Comparison of ENCODE assay signal across 11 cellular contexts in the genomic region with DNA sequence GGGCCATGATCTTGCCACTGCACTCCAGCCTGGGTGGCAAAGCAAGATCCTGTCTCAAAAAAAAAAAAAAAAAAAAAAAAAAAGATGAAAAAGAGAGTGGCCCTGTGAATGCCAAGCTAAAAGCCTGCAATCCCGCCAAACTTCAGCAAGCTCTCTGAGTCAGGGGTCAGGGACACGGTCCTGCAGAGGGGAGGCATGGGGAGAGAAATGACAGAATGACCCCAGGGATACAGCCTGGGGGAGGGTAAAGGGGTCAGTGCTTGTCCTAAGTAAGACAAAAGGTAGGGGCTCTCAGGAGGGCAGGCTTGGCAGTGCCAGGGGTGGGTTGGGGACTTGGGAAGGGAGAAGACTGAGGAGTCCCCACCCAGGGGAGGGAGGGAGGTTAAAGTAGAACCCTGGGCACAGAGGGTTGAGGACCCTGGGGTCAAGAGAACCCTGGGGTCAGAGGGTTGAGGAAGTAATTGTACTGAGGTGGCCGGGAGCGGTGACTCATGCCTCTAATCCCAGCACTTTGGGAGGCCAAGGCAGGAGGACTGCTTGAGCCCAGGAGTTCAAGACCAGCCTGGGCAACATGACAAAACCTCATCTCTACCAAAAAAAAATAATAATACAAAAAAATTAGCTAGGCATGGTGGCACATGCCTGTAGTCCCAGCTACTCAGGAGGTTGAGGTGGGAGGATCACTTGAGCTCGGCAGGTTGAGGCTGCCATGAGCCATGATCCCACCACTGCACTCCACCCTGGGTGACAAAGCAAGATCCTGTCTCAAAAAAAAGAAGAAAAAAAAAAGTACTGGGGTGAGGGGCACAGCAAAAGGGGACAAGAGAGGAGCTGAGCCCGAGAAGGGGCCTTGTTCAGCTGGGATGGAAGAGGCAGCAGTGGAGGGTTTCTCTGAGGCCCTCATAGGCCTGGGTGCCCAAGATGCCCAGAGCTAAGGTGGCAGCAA. TPM values are rescaled to one million over a fixed set of nuclear protein-coding genes. Genes with fewer than 3 reads are reported as not detected.
DNase-seq lines count a peak whose midpoint lies in the region; ATAC-seq, FAIRE-seq and TF ChIP-seq lines count a peak whose summit lies in the region.
"Had no signal": no experiment of that assay in that cellular context is flagged by ENCODE, and none has a peak within 500 bp of the region (broad histone marks: within the 10 kb centered on the region; RNA-seq: fewer than 3 reads in every experiment).

No MANE protein-coding gene starts in this region.

- H3K79me2 ChIP-seq in mammary epithelial cell (ENCODE audit: insufficient read depth, low read length) (no peaks in the 10 kb centered on the region), neural progenitor cell (ENCODE audit: low read depth) (no peaks in the 10 kb centered on the region)

- H3K9ac ChIP-seq in mammary epithelial cell (ENCODE audit: insufficient read depth, low read length) (no peak overlapping the region), neural progenitor cell (no peak overlapping the region)

- ATAC-seq in effector memory CD8-positive, alpha-beta T cell (replicated peaks) = no peak
- ATAC-seq in HG03095 (IDR thresholded peaks at IDR 0.05; ENCODE audit: unreplicated experiment) = no peak
- ATAC-seq: activated T-helper 17 cell treated with anti-CD3 and anti-CD28 coated beads, Interleukin-2, amount 50 U/mL, for 72 hours had no signal

- H3K4me1 ChIP-seq in breast epithelium = peaks cover 23 to 44% of the 10 kb centered on the region in 2 donors
- H3K4me1 ChIP-seq in mammary epithelial cell (ENCODE audit: insufficient read depth, low read length) = peaks cover 35% of the 10 kb centered on the region
- peaks cover 57% of the 10 kb centered on the region for H3K4me1 ChIP-seq in neural progenitor cell
- H3K4me1 ChIP-seq in urinary bladder (ENCODE audit: insufficient read depth) = peaks cover 2% of the 10 kb centered on the region

- H3K27ac ChIP-seq in breast epithelium (peak overlapping the region; percentile 94 to 100), mammary epithelial cell (ENCODE audit: insufficient read depth, low read depth, low read length) (no peak overlapping the region), neural progenitor cell (peak overlapping the region; percentile 90), urinary bladder (ENCODE audit: low read depth) (peak overlapping the region; percentile 35)

- FAIRE-seq in HTR-8/SVneo (lab: Jason Lieb, UNC) = no peak
- FAIRE-seq: endothelial cell of umbilical vein had no signal

- H3K36me3 ChIP-seq in breast epithelium = no peaks in the 10 kb centered on the region
- H3K36me3 ChIP-seq in mammary epithelial cell (ENCODE audit: insufficient read depth, low read length) = no peaks in the 10 kb centered on the region
- no peaks in the 10 kb centered on the region for H3K36me3 ChIP-seq in neural progenitor cell
- no peaks in the 10 kb centered on the region for H3K36me3 ChIP-seq in urinary bladder (ENCODE audit: insufficient read depth)

- H2AFZ ChIP-seq in mammary epithelial cell (ENCODE audit: low read depth, low read length) = no peak overlapping the region
- no peak overlapping the region for H2AFZ ChIP-seq in neural progenitor cell (replicated peaks)

- no peaks in the 10 kb centered on the region for H3K27me3 ChIP-seq in breast epithelium
- no peaks in the 10 kb centered on the region for H3K27me3 ChIP-seq in mammary epithelial cell (ENCODE audit: insufficient read depth, low read length)
- H3K27me3 ChIP-seq in neural progenitor cell = no peaks in the 10 kb centered on the region

- TF ChIP-seq CTCF in breast epithelium (IDR thresholded peaks at IDR 0.05) = no peak
- no peak for TF ChIP-seq CTCF in mammary epithelial cell (conservative IDR thresholded peaks at IDR 0.05 in 1 of 2, IDR thresholded peaks at IDR 0.05 in 1 of 2; ENCODE audit: extremely low read depth in 1 of 2, insufficient read depth in 1 of 2, low read depth in 1 of 2, low read length in 2 of 2)
- no peak for TF ChIP-seq CTCF in neural progenitor cell (IDR thresholded peaks at IDR 0.05)

- peak overlapping the region; percentile 31 to 55 for H3K27ac Mint-ChIP-seq in effector memory CD8-positive, alpha-beta T cell
- peak overlapping the region; percentile 94 for H3K27ac Mint-ChIP-seq in neural progenitor cell
- H3K27ac Mint-ChIP-seq: activated T-helper 17 cell treated with anti-CD3 and anti-CD28 coated beads, Interleukin-2, amount 50 U/mL, for 72 hours had no signal

- in situ Hi-C loops in mammary epithelial cell (cut with MboI; ENCODE audit: low sequenced_read_pairs in 2 of 2) = no loop called here

- no peaks in the 10 kb centered on the region for H4K20me1 ChIP-seq in mammary epithelial cell (ENCODE audit: insufficient read depth, low read length)
- H4K20me1 ChIP-seq in neural progenitor cell (ENCODE audit: low read depth) = peaks cover 8% of the 10 kb centered on the region

- dilution Hi-C loops in mammary epithelial cell (cut with HindIII; ENCODE audit: low sequenced_read_pairs) = no loop called here

- WGBS in mammary epithelial cell (ENCODE audit: low coverage, missing lambda C conversion rate) = 63% methylated on average over 6 of the region's 6 CpGs
- 51% methylated on average over 6 of the region's 6 CpGs for WGBS in urinary bladder

- H3K4me1 Mint-ChIP-seq in effector memory CD8-positive, alpha-beta T cell (ENCODE audit: low read depth in 2 of 2) = peaks cover 5 to 8% of the 10 kb centered on the region in 2 donors
- H3K4me1 Mint-ChIP-seq in neural progenitor cell = peaks cover 78% of the 10 kb centered on the region
- H3K4me1 Mint-ChIP-seq: activated T-helper 17 cell treated with anti-CD3 and anti-CD28 coated beads, Interleukin-2, amount 50 U/mL, for 72 hours had no signal

- DNase-seq in breast epithelium (ENCODE audit: low spot score in 2 of 2) (no peak), mammary epithelial cell (no peak), neural progenitor cell (ENCODE audit: low spot score) (no peak), HUDEP-2 (lab: John Stamatoyannopoulos, UW; ENCODE audit: unreplicated experiment in 76 of 76) (no peak), HTR-8/SVneo (ENCODE audit: insufficient read length, low spot score) (no peak)
- DNase-seq in effector memory CD8-positive, alpha-beta T cell = no peak

- H3K9me3 ChIP-seq in breast epithelium = no peaks in the 10 kb centered on the region
- no peaks in the 10 kb centered on the region for H3K9me3 ChIP-seq in mammary epithelial cell (replicated peaks; ENCODE audit: insufficient read depth, low read length)
- no peaks in the 10 kb centered on the region for H3K9me3 ChIP-seq in neural progenitor cell (ENCODE audit: low read depth)

- H3K9me3 Mint-ChIP-seq in effector memory CD8-positive, alpha-beta T cell = no peaks in the 10 kb centered on the region
- no peaks in the 10 kb centered on the region for H3K9me3 Mint-ChIP-seq in neural progenitor cell
- H3K9me3 Mint-ChIP-seq: activated T-helper 17 cell treated with anti-CD3 and anti-CD28 coated beads, Interleukin-2, amount 50 U/mL, for 72 hours had no signal

- H3K27me3 Mint-ChIP-seq in effector memory CD8-positive, alpha-beta T cell = no peaks in the 10 kb centered on the region
- peaks cover 10% of the 10 kb centered on the region for H3K27me3 Mint-ChIP-seq in neural progenitor cell (ENCODE audit: insufficient read depth, low read depth)
- H3K27me3 Mint-ChIP-seq: activated T-helper 17 cell treated with anti-CD3 and anti-CD28 coated beads, Interleukin-2, amount 50 U/mL, for 72 hours had no signal

- H3K4me3 Mint-ChIP-seq in effector memory CD8-positive, alpha-beta T cell = no peak overlapping the region
- H3K4me3 Mint-ChIP-seq in neural progenitor cell = peak overlapping the region; percentile 14
- H3K4me3 Mint-ChIP-seq: activated T-helper 17 cell treated with anti-CD3 and anti-CD28 coated beads, Interleukin-2, amount 50 U/mL, for 72 hours had no signal

- intact Hi-C loops in breast epithelium (cut with DNase I; ENCODE audit: low total_unique reads) = no loop called here
- intact Hi-C loops in mammary epithelial cell (cut with micrococcal nuclease) = no loop called here

- peaks cover 37% of the 10 kb centered on the region for H3K36me3 Mint-ChIP-seq in effector memory CD8-positive, alpha-beta T cell (ENCODE audit: insufficient read depth)
- H3K36me3 Mint-ChIP-seq in neural progenitor cell = no peaks in the 10 kb centered on the region

- BruUV-seq in mammary epithelial cell (replicated peaks; lab: Mats Ljungman, UMichigan) = no TSS peak

- H3K4me2 ChIP-seq in mammary epithelial cell (ENCODE audit: insufficient read depth, low read depth, low read length) = no peak overlapping the region
- peak overlapping the region; percentile 70 for H3K4me2 ChIP-seq in neural progenitor cell

- peak overlapping the region in 1 of 3 donors; percentile 7 for H3K4me3 ChIP-seq in breast epithelium
- H3K4me3 ChIP-seq in mammary epithelial cell (replicated peaks in 1 of 3; ENCODE audit: insufficient read depth in 1 of 3, low read depth in 2 of 3, low read length in 3 of 3) = no peak overlapping the region
- H3K4me3 ChIP-seq in neural progenitor cell = peak overlapping the region; percentile 3
- H3K4me3 ChIP-seq in urinary bladder (ENCODE audit: low read depth, low read length) = no peak overlapping the region

- peaks cover 66% of the 10 kb centered on the region for H3F3A ChIP-seq in neural progenitor cell (ENCODE audit: low read depth)

- CTCF ChIA-PET in mammary epithelial cell (lab: Charles Lee; ENCODE audit: low non-redundant PET) = no interaction called here

- no peak for TF ChIP-seq POLR2A in breast epithelium (IDR thresholded peaks at IDR 0.05)

RNA-seq across cellular contexts. Expression of gene SEMA3B, which starts 5.2 kb away (rescaled TPM):
- 10 to 100 TPM; 10.1 to 17.6 (median 11.1) TPM for total RNA-seq in breast epithelium
- 10 to 100 TPM in 1 of 2 donors, 1 to 10 TPM in 1; 4.3 to 15.5 TPM for total RNA-seq in mammary epithelial cell
- 8.4 TPM for polyA plus RNA-seq in mammary epithelial cell
- 0.31 TPM for polyA minus RNA-seq in mammary epithelial cell
- total RNA-seq in neural progenitor cell (ENCODE audit: low replicate concordance) = 0.80 and 8.6 TPM in 2 replicates
- 63.4 TPM for total RNA-seq in urinary bladder
- 35.5 TPM for polyA plus RNA-seq in urinary bladder

RNA-seq across cellular contexts. Expression of gene LSMEM2, which starts 15.2 kb away (rescaled TPM):
- total RNA-seq in breast epithelium = not detected
- total RNA-seq in mammary epithelial cell = under 1 TPM in 1 of 2 donors, not detected in 1; 0.19 TPM
- 0.05 TPM for polyA plus RNA-seq in mammary epithelial cell
- polyA minus RNA-seq in mammary epithelial cell = not detected
- 0.37 TPM in 1 of 2 replicates, not detected in the other for total RNA-seq in neural progenitor cell (ENCODE audit: low replicate concordance)
- 0.79 TPM for total RNA-seq in urinary bladder
- 0.39 TPM for polyA plus RNA-seq in urinary bladder
- total RNA-seq: endothelial cell of umbilical vein, MCF 10A had no signal
- polyA plus RNA-seq: endothelial cell of umbilical vein had no signal

RNA-seq across cellular contexts. Expression of gene GNAI2, which starts 27.7 kb away (rescaled TPM):
- total RNA-seq in breast epithelium (100 to 1,000 TPM in 2 of 3 donors, 10 to 100 TPM in 1; 95.3 to 232 (median 162) TPM), mammary epithelial cell (100 to 1,000 TPM; 176 to 235 TPM), neural progenitor cell (ENCODE audit: low replicate concordance) (249 and 321 TPM in 2 replicates), urinary bladder (96.3 TPM)
- polyA plus RNA-seq in mammary epithelial cell (511 TPM), urinary bladder (263 TPM)
- 320 TPM for polyA minus RNA-seq in mammary epithelial cell

RNA-seq across cellular contexts. Expression of gene IFRD2, which starts 28.5 kb away (rescaled TPM):
- total RNA-seq in breast epithelium (10 to 100 TPM; 50.4 to 82.3 (median 72.7) TPM), mammary epithelial cell (100 to 1,000 TPM in 1 of 2 donors, 10 to 100 TPM in 1; 65.5 to 117 TPM), neural progenitor cell (ENCODE audit: low replicate concordance) (26.4 and 45.6 TPM in 2 replicates), urinary bladder (19.5 TPM)
- polyA plus RNA-seq in mammary epithelial cell (122 TPM), urinary bladder (52.9 TPM)
- 94.5 TPM for polyA minus RNA-seq in mammary epithelial cell

RNA-seq across cellular contexts. Expression of gene HYAL3, which starts 35.5 kb away (rescaled TPM):
- total RNA-seq in breast epithelium (1 to 10 TPM; 2.3 to 6.4 (median 2.7) TPM), mammary epithelial cell (10 to 100 TPM in 1 of 2 donors, 1 to 10 TPM in 1; 9.7 to 12.7 TPM), neural progenitor cell (ENCODE audit: low replicate concordance) (2.2 and 4.9 TPM in 2 replicates), urinary bladder (2.9 TPM)
- polyA plus RNA-seq in mammary epithelial cell (23.8 TPM), urinary bladder (3.0 TPM)
- 12.6 TPM for polyA minus RNA-seq in mammary epithelial cell
